ENCODE assay signal across 20 cellular contexts in the genomic region with DNA sequence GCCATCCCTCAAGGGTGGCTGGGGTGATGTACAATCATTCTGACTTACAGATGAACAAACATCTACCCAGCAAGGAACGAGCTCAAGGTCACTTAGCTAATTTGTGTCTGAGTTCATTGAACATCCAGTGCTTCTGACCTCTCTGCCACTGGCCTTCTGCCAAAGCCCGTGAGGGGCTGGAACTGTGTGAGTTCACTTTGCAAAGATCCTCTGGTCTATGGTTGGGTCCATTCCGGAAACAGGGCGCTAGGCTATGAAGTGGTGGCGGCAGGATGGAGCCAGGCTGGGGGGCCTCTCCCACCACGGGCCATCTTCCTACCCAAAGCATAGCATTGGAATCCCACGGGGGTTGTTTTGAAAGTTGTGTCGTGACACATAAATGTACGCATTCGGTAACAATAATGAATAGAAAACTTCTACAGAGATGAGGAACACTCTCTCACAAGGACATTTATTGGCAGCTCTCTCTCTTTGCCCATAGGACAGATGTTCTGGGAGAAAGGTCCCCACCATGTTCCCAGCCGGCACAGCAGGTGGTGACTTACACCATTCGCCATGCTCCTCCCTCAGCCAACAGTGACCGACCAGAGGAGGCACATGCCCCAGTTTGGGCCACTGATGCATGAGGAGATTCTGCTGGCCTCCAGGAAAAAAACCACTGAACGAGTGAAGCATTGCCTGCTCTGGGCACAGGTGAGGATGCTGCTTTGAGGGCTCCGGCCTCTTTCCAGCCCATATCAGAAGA. TPM values are rescaled to one million over a fixed set of nuclear protein-coding genes. Genes with fewer than 3 reads are reported as not detected.
DNase-seq lines count a peak whose midpoint lies in the region; ATAC-seq and TF ChIP-seq lines count a peak whose summit lies in the region.
"Had no signal": no experiment of that assay in that cellular context is flagged by ENCODE, and none has a peak within 500 bp of the region (broad histone marks: within the 10 kb centered on the region; RNA-seq: fewer than 3 reads in every experiment).

No MANE protein-coding gene starts in this region.

- TF ChIP-seq EP300 in ovary (IDR thresholded peaks at IDR 0.05) = no peak

- H3K4me1 ChIP-seq in ovary (ENCODE audit: insufficient read depth) = peaks cover 5% of the 10 kb centered on the region
- H3K4me1 ChIP-seq in thyroid gland = no peaks in the 10 kb centered on the region
- no peaks in the 10 kb centered on the region for H3K4me1 ChIP-seq in aorta (ENCODE audit: control insufficient read depth in 1 of 2, insufficient read depth in 2 of 2, low read length in 2 of 2)
- H3K4me1 ChIP-seq: A549, Caco-2, HAP-1 had no signal

- no peak for TF ChIP-seq CTCF in dorsolateral prefrontal cortex (IDR thresholded peaks at IDR 0.05 in 54 of 56, conservative IDR thresholded peaks at IDR 0.05 in 2 of 56; ENCODE audit: low read depth in 1 of 56, partially characterized antibody in 56 of 56)
- no peak for TF ChIP-seq CTCF in ovary (IDR thresholded peaks at IDR 0.05)
- TF ChIP-seq CTCF in thyroid gland (IDR thresholded peaks at IDR 0.05) = no peak

- H3K36me3 ChIP-seq in ovary (no peaks in the 10 kb centered on the region), thyroid gland (no peaks in the 10 kb centered on the region), aorta (ENCODE audit: control insufficient read depth in 1 of 2, insufficient read depth in 2 of 2, low read length in 1 of 2) (no peaks in the 10 kb centered on the region)
- H3K36me3 ChIP-seq: HAP-1 had no signal

- DNase-seq in dorsolateral prefrontal cortex (peak in 1 of 10 donors; percentile 68), ovary (peak in 3 of 5 donors; percentile 24 to 74 (median 25)), thyroid gland (peak; percentile 7 to 12), aorta (no peak), superior temporal gyrus (ENCODE audit: extremely low spot score) (no peak)
- DNase-seq: AML-193; Caco-2; CD4-positive, alpha-beta T cell; DMS153; DMS79; GDM1 had no signal

- intact Hi-C loops in dorsolateral prefrontal cortex (cut with DNase I) (no loop called here), ovary (cut with DNase I) (no loop called here), thyroid gland (cut with DNase I) (no loop called here), aorta (cut with DNase I) (no loop called here)

- no peak for TF ChIP-seq POLR2A in ovary (IDR thresholded peaks at IDR 0.05)
- TF ChIP-seq POLR2A in thyroid gland (IDR thresholded peaks at IDR 0.05) = no peak

- 73 to 74% (median 74%) methylated on average over 15 of the region's 15 CpGs for WGBS in ovary, 3 donors
- 81 to 85% methylated on average over 15 of the region's 15 CpGs for WGBS in thyroid gland, 2 donors
- 75 to 81% methylated on average over 15 of the region's 15 CpGs for WGBS in aorta, 2 donors

- H3K4me3 ChIP-seq in dorsolateral prefrontal cortex (peak overlapping the region in 1 of 59 donors; percentile 1), ovary (no peak overlapping the region), thyroid gland (replicated peaks in 1 of 3) (no peak overlapping the region), aorta (ENCODE audit: low read length in 2 of 2) (no peak overlapping the region)
- H3K4me3 ChIP-seq: A549, HAP-1 had no signal

- no peaks in the 10 kb centered on the region for H3K9me3 ChIP-seq in ovary
- no peaks in the 10 kb centered on the region for H3K9me3 ChIP-seq in thyroid gland
- H3K9me3 ChIP-seq in aorta (ENCODE audit: control insufficient read depth, low read length) = no peaks in the 10 kb centered on the region
- H3K9me3 ChIP-seq: A549, Caco-2, HAP-1 had no signal

- H3K27ac ChIP-seq in angular gyrus (ENCODE audit: low read depth, low read length) (peak overlapping the region; percentile 33), dorsolateral prefrontal cortex (peak overlapping the region in 57 of 59 donors; percentile 5 to 98 (median 87)), ovary (no peak overlapping the region), thyroid gland (no peak overlapping the region), aorta (ENCODE audit: low read depth in 1 of 2, low read length in 2 of 2) (no peak overlapping the region)
- H3K27ac ChIP-seq: 22Rv1, A549, C4-2B, HL-60 had no signal

- ATAC-seq in GM21619 (IDR thresholded peaks at IDR 0.05; ENCODE audit: unreplicated experiment) = no peak
- ATAC-seq in aorta (ENCODE audit: low FRiP score) = no peak
- ATAC-seq: A549 had no signal

- H3K27me3 ChIP-seq in dorsolateral prefrontal cortex (no peaks in the 10 kb centered on the region), ovary (no peaks in the 10 kb centered on the region), thyroid gland (no peaks in the 10 kb centered on the region), aorta (ENCODE audit: control insufficient read depth in 1 of 2, insufficient read depth in 2 of 2, low read length in 1 of 2) (no peaks in the 10 kb centered on the region)

RNA-seq across cellular contexts. Expression of a gene that starts 54.9 kb away (rescaled TPM):
- 100 to 1,000 TPM in 1 of 120 experiments, 10 to 100 TPM in 119; 40.4 to 101 (median 58.1) TPM for total RNA-seq in dorsolateral prefrontal cortex
- 1 to 10 TPM; 2.0 to 7.4 (median 3.8) TPM for total RNA-seq in ovary
- 1 to 10 TPM in 1 of 2 donors, under 1 TPM in 1; 0.67 to 1.5 TPM for polyA plus RNA-seq in ovary
- total RNA-seq in thyroid gland = 10 to 100 TPM in 2 of 4 donors, 1 to 10 TPM in 2; 6.8 to 17.5 (median 9.4) TPM
- 1 to 10 TPM; 1.7 to 3.9 TPM for total RNA-seq in aorta
- polyA plus RNA-seq in aorta = 1 to 10 TPM in 1 of 2 donors, under 1 TPM in 1; 0.87 to 1.8 TPM
- total RNA-seq: H4, HT1080 had no signal

Comparison
In these comparisons a context has a peak if more than half of its experiments do, and no peak if none do; other contexts are left out.
1. H3K27ac ChIP-seq: peak in angular gyrus (single experiment) and dorsolateral prefrontal cortex (57 of 59); none in ovary (0 of 2), thyroid gland (0 of 3) and aorta (0 of 2).
2. DNase-seq: peak in ovary (3 of 5) and thyroid gland (2 of 2); none in aorta (0 of 2) and superior temporal gyrus (single experiment).